In genomic region chr6:142297996-142298753, GRCh38 we compare ENCODE assay signal across 1 cellular context.
TF ChIP-seq lines count a peak whose summit lies in the region.

No MANE protein-coding gene starts in this region.

TF ChIP-seq in HepG2, 621 proteins besides CTCF, POLR2A, EP300 and RAD21 (continued from another document and continues in another):
- no peak for TF ChIP-seq HNRNPUL1 (IDR thresholded peaks at IDR 0.05; ENCODE audit: low read depth, low read length)
- TF ChIP-seq TIGD3 (CRISPR knock-in tag; IDR thresholded peaks at IDR 0.05; ENCODE audit: borderline replicate concordance) = no peak
- TF ChIP-seq TCF7L2 (IDR thresholded peaks at IDR 0.05; ENCODE audit: low read depth, low read length) = no peak
- TF ChIP-seq ZNF33B (CRISPR knock-in tag; IDR thresholded peaks at IDR 0.05) = 0 out of 2 replicates have a peak, but pooled peaks have one; percentile 51
- peak; percentile 86; the same call in 1 of the 2 replicates for TF ChIP-seq ZNF580 (CRISPR knock-in tag; IDR thresholded peaks at IDR 0.05; ENCODE audit: borderline replicate concordance, low read depth)
- TF ChIP-seq ZHX1 (CRISPR knock-in tag; IDR thresholded peaks at IDR 0.05; ENCODE audit: low read depth) = peak; percentile 52; the same call in 1 of the 2 replicates
- TF ChIP-seq ZBTB44 (CRISPR knock-in tag; IDR thresholded peaks at IDR 0.05) = no peak
- no peak for TF ChIP-seq JUNB (CRISPR knock-in tag; IDR thresholded peaks at IDR 0.05; ENCODE audit: borderline replicate concordance)
- TF ChIP-seq HMGXB3 (CRISPR knock-in tag; IDR thresholded peaks at IDR 0.05; ENCODE audit: borderline replicate concordance) = 0 out of 2 replicates have a peak, but pooled peaks have one; percentile 20
- TF ChIP-seq NFKB2 (CRISPR knock-in tag; IDR thresholded peaks at IDR 0.05; ENCODE audit: borderline replicate concordance) = no peak
- TF ChIP-seq MLX (CRISPR knock-in tag; IDR thresholded peaks at IDR 0.05) = peak; percentile 86
- TF ChIP-seq KLF9 (CRISPR knock-in tag; IDR thresholded peaks at IDR 0.05; ENCODE audit: low read depth) = 0 out of 2 replicates have a peak, but pooled peaks have one; percentile 73
- TF ChIP-seq TMF1 (CRISPR knock-in tag; IDR thresholded peaks at IDR 0.05; ENCODE audit: low read depth) = no peak
- TF ChIP-seq SP5 (CRISPR knock-in tag; IDR thresholded peaks at IDR 0.05; ENCODE audit: borderline replicate concordance, low read depth) = no peak
- no peak for TF ChIP-seq ZNF382 (CRISPR knock-in tag; IDR thresholded peaks at IDR 0.05; ENCODE audit: borderline replicate concordance)
- no peak for TF ChIP-seq ZBTB46 (CRISPR knock-in tag; IDR thresholded peaks at IDR 0.05; ENCODE audit: borderline replicate concordance)
- no peak for TF ChIP-seq MBNL3 (CRISPR knock-in tag; conservative IDR thresholded peaks at IDR 0.05)
- TF ChIP-seq SYNCRIP (IDR thresholded peaks at IDR 0.05; ENCODE audit: insufficient read depth, low read depth, low read length) = no peak
- no peak for TF ChIP-seq ZNF782 (CRISPR knock-in tag; IDR thresholded peaks at IDR 0.05; ENCODE audit: borderline replicate concordance)
- no peak for TF ChIP-seq MZF1 (CRISPR knock-in tag; IDR thresholded peaks at IDR 0.05; ENCODE audit: borderline replicate concordance)
- no peak for TF ChIP-seq NFYC (CRISPR knock-in tag; IDR thresholded peaks at IDR 0.05)
- TF ChIP-seq IRF1 (CRISPR knock-in tag; IDR thresholded peaks at IDR 0.05; ENCODE audit: low read depth) = no peak
- peak; percentile 91 for TF ChIP-seq ZNF614 (CRISPR knock-in tag; IDR thresholded peaks at IDR 0.05; ENCODE audit: borderline replicate concordance)
- TF ChIP-seq RAD51 (IDR thresholded peaks at IDR 0.05; ENCODE audit: borderline replicate concordance) = no peak
- TF ChIP-seq ZNF570 (CRISPR knock-in tag; IDR thresholded peaks at IDR 0.05; ENCODE audit: borderline replicate concordance) = no peak
- peak; percentile 57; the same call in 1 of the 2 replicates for TF ChIP-seq ZNF12 (CRISPR knock-in tag; IDR thresholded peaks at IDR 0.05)
- TF ChIP-seq ZNF253 (CRISPR knock-in tag; IDR thresholded peaks at IDR 0.05; ENCODE audit: borderline replicate concordance) = no peak
- no peak for TF ChIP-seq NBN (conservative IDR thresholded peaks at IDR 0.05)
- no peak for TF ChIP-seq KDM2A (CRISPR knock-in tag; IDR thresholded peaks at IDR 0.05; ENCODE audit: borderline replicate concordance, low read depth)
- peak; percentile 99 for TF ChIP-seq HMG20A (CRISPR knock-in tag; IDR thresholded peaks at IDR 0.05; ENCODE audit: borderline replicate concordance)
- no peak for TF ChIP-seq JDP2 (CRISPR knock-in tag; IDR thresholded peaks at IDR 0.05; ENCODE audit: borderline replicate concordance)
- TF ChIP-seq KDM4B (CRISPR knock-in tag; IDR thresholded peaks at IDR 0.05) = 0 out of 2 replicates have a peak, but pooled peaks have one; percentile 31
- peak; percentile 52; the same call in 1 of the 2 replicates for TF ChIP-seq NR2F6 (IDR thresholded peaks at IDR 0.05)
- peak; percentile 73 for TF ChIP-seq NR2F6 (CRISPR knock-in tag; IDR thresholded peaks at IDR 0.05)
- TF ChIP-seq PBX3 (CRISPR knock-in tag; IDR thresholded peaks at IDR 0.05; ENCODE audit: borderline replicate concordance) = no peak
- TF ChIP-seq ZC3H13 (CRISPR knock-in tag; IDR thresholded peaks at IDR 0.05) = no peak
- TF ChIP-seq ZNF629 (CRISPR knock-in tag; conservative IDR thresholded peaks at IDR 0.05) = no peak
- TF ChIP-seq MXD3 (CRISPR knock-in tag; IDR thresholded peaks at IDR 0.05) = no peak; the same call in 1 of the 2 replicates
- no peak for TF ChIP-seq ZNF143 (CRISPR knock-in tag; IDR thresholded peaks at IDR 0.05)
- TF ChIP-seq ZBTB42 (CRISPR knock-in tag; IDR thresholded peaks at IDR 0.05) = no peak
- no peak for TF ChIP-seq ZNF781 (CRISPR knock-in tag; IDR thresholded peaks at IDR 0.05; ENCODE audit: borderline replicate concordance, not compliant biosample characterization)
- TF ChIP-seq TFDP1 (CRISPR knock-in tag; IDR thresholded peaks at IDR 0.05; ENCODE audit: borderline replicate concordance) = peak; percentile 65; the same call in 1 of the 2 replicates
- TF ChIP-seq CEBPG (CRISPR knock-in tag; IDR thresholded peaks at IDR 0.05) = peak; percentile 79
- no peak for TF ChIP-seq ZNF10 (CRISPR knock-in tag; IDR thresholded peaks at IDR 0.05; ENCODE audit: borderline replicate concordance, low read depth)
